In genomic region chr1:10779201-10779600, GRCh38 we compare ENCODE assay signal across 10 cellular contexts.
A peak's percentile ranks its signal among the peaks of the same experiment; 100 is the strongest.
DNase-seq lines count a peak whose midpoint lies in the region; ATAC-seq and TF ChIP-seq lines count a peak whose summit lies in the region.
"Had no signal": no experiment of that assay in that cellular context is flagged by ENCODE, and none has a peak within 500 bp of the region (broad histone marks: within the 10 kb centered on the region; RNA-seq: fewer than 3 reads in every experiment).

No MANE protein-coding gene starts in this region.

- peak overlapping the region; percentile 70 to 83 for H3K9ac ChIP-seq in mucosa of rectum (ENCODE audit: low read depth in 1 of 2, low read length in 2 of 2)

- H3K27ac ChIP-seq in VCaP (peak overlapping the region; percentile 80), mucosa of rectum (ENCODE audit: low read depth in 2 of 2, low read length in 2 of 2) (peak overlapping the region; percentile 96 to 98)
- H3K27ac ChIP-seq: esophagus muscularis mucosa had no signal

- H3K36me3 ChIP-seq in mucosa of rectum (ENCODE audit: control insufficient read depth in 2 of 2, insufficient read depth in 2 of 2, low read length in 2 of 2): no peaks in the 10 kb centered on the region
- H3K36me3 ChIP-seq: esophagus muscularis mucosa had no signal

- no peaks in the 10 kb centered on the region for H3K9me3 ChIP-seq in mucosa of rectum (ENCODE audit: control insufficient read depth in 2 of 2, low read length in 2 of 2)
- H3K9me3 ChIP-seq: esophagus muscularis mucosa had no signal

- H3K4me1 ChIP-seq in mucosa of rectum (ENCODE audit: control insufficient read depth in 2 of 2, insufficient read depth in 2 of 2, low read length in 2 of 2): peaks cover 34 to 55% of the 10 kb centered on the region in 2 donors

- DNase-seq in DMS79 (lab: John Stamatoyannopoulos, UW) (peak; percentile 91), NCI-H2029 treated with DMSO at 0.1 percent for 48 hours (lab: John Stamatoyannopoulos, UW) (peak; percentile 50), C1 segment of cervical spinal cord (lab: John Stamatoyannopoulos, UW) (no peak), DMS114 treated with DMSO at 0.1 percent for 48 hours (lab: John Stamatoyannopoulos, UW; ENCODE audit: unreplicated experiment) (no peak)
- DNase-seq: DMS 273 treated with DMSO at 0.1 percent for 48 hours had no signal

- H3K27me3 ChIP-seq in mucosa of rectum (ENCODE audit: control insufficient read depth in 2 of 2, insufficient read depth in 2 of 2, low read length in 2 of 2): no peaks in the 10 kb centered on the region

- peak overlapping the region; percentile 53 to 58 for H3K4me3 ChIP-seq in mucosa of rectum (ENCODE audit: low read length in 2 of 2)
- H3K4me3 ChIP-seq: esophagus muscularis mucosa had no signal

- TF ChIP-seq CTCF in VCaP (conservative IDR thresholded peaks at IDR 0.05): no peak

- ATAC-seq in GM18511 (IDR thresholded peaks at IDR 0.05; ENCODE audit: unreplicated experiment) (no peak), HG03039 (IDR thresholded peaks at IDR 0.05; ENCODE audit: unreplicated experiment) (no peak)

Comparison
In these comparisons a context has a peak if more than half of its experiments do, and no peak if none do; other contexts are left out.
1. DNase-seq: peak in DMS79 (single experiment) and NCI-H2029 treated with DMSO at 0.1 percent for 48 hours (single experiment); none in C1 segment of cervical spinal cord (0 of 14) and DMS114 treated with DMSO at 0.1 percent for 48 hours (single experiment).